8 cellular contexts compared by ENCODE assay signal in genomic region chr3:149245738-149246451, GRCh38. TPM values are rescaled to one million over a fixed set of nuclear protein-coding genes. Genes with fewer than 3 reads are reported as not detected.
DNase-seq lines count a peak whose midpoint lies in the region; ATAC-seq, FAIRE-seq and TF ChIP-seq lines count a peak whose summit lies in the region.

No MANE protein-coding gene starts in this region.

- CTCF ChIA-PET in HEK293T (lab: Yijun Ruan, JAX) = no interaction called here

- FAIRE-seq in small intestine (lab: Jason Lieb, UNC) = no peak

- TF ChIP-seq CTCF in Peyer's patch (IDR thresholded peaks at IDR 0.05) = no peak
- TF ChIP-seq CTCF in fibroblast of pulmonary artery (IDR thresholded peaks at IDR 0.05; ENCODE audit: low read length, missing control alignments) = no peak

- H3K27me3 ChIP-seq in Peyer's patch (no peaks in the 10 kb centered on the region), small intestine (ENCODE audit: control insufficient read depth in 2 of 2, insufficient read depth in 2 of 2, low read length in 2 of 2) (no peaks in the 10 kb centered on the region)

- DNase-seq in AG08395 (ENCODE audit: low spot score) = peak; percentile 72
- DNase-seq in Peyer's patch = no peak
- DNase-seq in fibroblast of pulmonary artery (ENCODE audit: low read depth) = peak; percentile 56
- peak; percentile 78 for DNase-seq in small intestine
- DNase-seq in activated effector memory CD4-positive, alpha-beta T cell treated with anti-CD3 and anti-CD28 coated beads, Interleukin-2, amount 50 U/mL, for 16 hours = no peak
- no peak for DNase-seq in HEK293T (ENCODE audit: extremely low spot score)

- no peak for TF ChIP-seq POLR2A in Peyer's patch (IDR thresholded peaks at IDR 0.05)

- peak overlapping the region in 1 of 4 donors; percentile 36 for H3K4me3 ChIP-seq in Peyer's patch
- H3K4me3 ChIP-seq in fibroblast of pulmonary artery (replicated peaks; ENCODE audit: low read depth, low read length) = no peak overlapping the region
- H3K4me3 ChIP-seq in small intestine (ENCODE audit: low read depth in 1 of 2, low read length in 2 of 2) = no peak overlapping the region

- H3K27ac ChIP-seq in Peyer's patch = peak overlapping the region; percentile 26 to 68 (median 37)
- H3K27ac ChIP-seq in small intestine (ENCODE audit: low read depth in 1 of 2, low read length in 1 of 2) = no peak overlapping the region

- 40 to 53% (median 43%) methylated on average over 3 of the region's 3 CpGs for WGBS in small intestine, 3 donors

- POLR2A ChIA-PET in HEK293T (lab: Yijun Ruan, JAX) = no interaction called here

- H3K36me3 ChIP-seq in Peyer's patch (no peaks in the 10 kb centered on the region), small intestine (ENCODE audit: control insufficient read depth in 2 of 2, insufficient read depth in 2 of 2, low read length in 2 of 2) (no peaks in the 10 kb centered on the region)

- H3K4me1 ChIP-seq in Peyer's patch (peaks cover 0 to 9% (median 2%) of the 10 kb centered on the region in 4 donors), small intestine (ENCODE audit: control insufficient read depth in 2 of 2, insufficient read depth in 1 of 2, low read depth in 1 of 2, low read length in 1 of 2) (peaks cover 4 to 11% of the 10 kb centered on the region in 2 donors)

- no peaks in the 10 kb centered on the region for H3K9me3 ChIP-seq in Peyer's patch
- no peaks in the 10 kb centered on the region for H3K9me3 ChIP-seq in small intestine (ENCODE audit: control insufficient read depth, low read depth)

- peak; percentile 87 for ATAC-seq in GM18870 (IDR thresholded peaks at IDR 0.05; ENCODE audit: unreplicated experiment)
- ATAC-seq in HG03064 (IDR thresholded peaks at IDR 0.05; ENCODE audit: low read depth, unreplicated experiment) = peak; percentile 69

TF ChIP-seq in HEK293T, 16 proteins besides CTCF, POLR2A, EP300 and RAD21:
- no peak for TF ChIP-seq TARDBP (IDR thresholded peaks at IDR 0.05)
- TF ChIP-seq ZNF384 (IDR thresholded peaks at IDR 0.05) = no peak
- no peak for TF ChIP-seq ELF4 (IDR thresholded peaks at IDR 0.05)
- TF ChIP-seq BHLHE40 (IDR thresholded peaks at IDR 0.05; ENCODE audit: borderline replicate concordance) = no peak
- TF ChIP-seq LEF1 (IDR thresholded peaks at IDR 0.05; ENCODE audit: borderline replicate concordance) = no peak
- no peak for TF ChIP-seq ARNT (IDR thresholded peaks at IDR 0.05)
- TF ChIP-seq SP1 (IDR thresholded peaks at IDR 0.05) = no peak
- no peak for TF ChIP-seq FOXA1 (IDR thresholded peaks at IDR 0.05)
- TF ChIP-seq L3MBTL2 (conservative IDR thresholded peaks at IDR 0.05) = no peak
- no peak for TF ChIP-seq FOXK2 (IDR thresholded peaks at IDR 0.05)
- no peak for TF ChIP-seq CTBP1 (IDR thresholded peaks at IDR 0.05; ENCODE audit: borderline replicate concordance)
- no peak for TF ChIP-seq PKNOX1 (IDR thresholded peaks at IDR 0.05)
- TF ChIP-seq SUZ12 (IDR thresholded peaks at IDR 0.05) = no peak
- no peak for TF ChIP-seq HDGF (IDR thresholded peaks at IDR 0.05; ENCODE audit: borderline replicate concordance)
- no peak for TF ChIP-seq NFRKB (IDR thresholded peaks at IDR 0.05)
- TF ChIP-seq FOXM1 (IDR thresholded peaks at IDR 0.05; ENCODE audit: borderline replicate concordance) = no peak

RNA-seq across cellular contexts. Expression of gene CP, which starts 24.3 kb away (rescaled TPM):
- 10 to 100 TPM in 3 of 4 donors, 1 to 10 TPM in 1; 4.7 to 37.8 (median 19.2) TPM for total RNA-seq in Peyer's patch
- polyA plus RNA-seq in small intestine = 10 to 100 TPM in 1 of 3 donors, 1 to 10 TPM in 2; 1.8 to 15.6 (median 3.8) TPM

Comparison
In these comparisons a context has a peak if more than half of its experiments do, and no peak if none do; other contexts are left out.
1. DNase-seq: peak in AG08395 (single experiment), fibroblast of pulmonary artery (single experiment) and small intestine (single experiment); none in Peyer's patch (0 of 3), activated effector memory CD4-positive, alpha-beta T cell treated with anti-CD3 and anti-CD28 coated beads, Interleukin-2, amount 50 U/mL, for 16 hours (single experiment) and HEK293T (single experiment).
2. H3K27ac ChIP-seq: peak in Peyer's patch (4 of 4); none in small intestine (0 of 2).